ENCODE assay signal across 12 cellular contexts in the genomic region with DNA sequence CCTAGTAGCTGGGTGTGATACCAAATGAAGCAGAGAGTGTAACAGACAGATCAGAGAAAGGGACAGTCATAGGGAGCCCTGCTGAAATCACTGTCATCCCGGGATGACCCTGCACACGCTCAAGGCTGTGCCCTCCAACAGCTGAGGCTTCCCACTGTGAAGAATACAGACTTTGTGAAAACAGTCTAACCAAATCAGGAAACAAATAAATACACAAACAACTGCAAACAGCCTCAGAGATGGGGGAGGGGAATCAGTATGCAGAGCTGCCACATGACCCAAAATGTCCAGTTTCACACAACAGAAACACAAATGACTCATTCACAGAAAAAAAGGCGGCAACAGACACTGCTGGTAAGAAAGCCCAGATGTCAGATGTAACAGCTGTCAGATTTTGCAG.
DNase-seq lines count a peak whose midpoint lies in the region; ATAC-seq and TF ChIP-seq lines count a peak whose summit lies in the region.
"Had no signal": no experiment of that assay in that cellular context is flagged by ENCODE, and none has a peak within 500 bp of the region (broad histone marks: within the 10 kb centered on the region; RNA-seq: fewer than 3 reads in every experiment).

No MANE protein-coding gene starts in this region.

- no peak overlapping the region for H3K9ac ChIP-seq in SK-N-SH

- TF ChIP-seq POLR2A in uterus (IDR thresholded peaks at IDR 0.05): no peak

- 29% methylated on average over 3 of the region's 3 CpGs for WGBS in SK-N-SH (ENCODE audit: low lambda C conversion rate)

- intact Hi-C loops in uterus (cut with DNase I; ENCODE audit: low total_unique reads): no loop called here

- TF ChIP-seq CTCF in SK-N-SH (IDR thresholded peaks at IDR 0.05) (no peak), uterus (IDR thresholded peaks at IDR 0.05) (no peak)

- CTCF ChIA-PET in SK-N-SH (lab: Yijun Ruan, JAX): interaction anchor here (0.9 kb wide), 1 partner anchor 76 kb away, joined by 3 read pairs; no protein-coding TSS in a partner anchor

- no peaks in the 10 kb centered on the region for H3F3A ChIP-seq in SK-N-SH (replicated peaks; ENCODE audit: insufficient read depth)

- H3K36me3 ChIP-seq in SK-N-SH (replicated peaks in 1 of 2; ENCODE audit: control insufficient read depth in 1 of 2, insufficient read depth in 2 of 2, low read length in 1 of 2) (no peaks in the 10 kb centered on the region), uterus (no peaks in the 10 kb centered on the region)

- no peak overlapping the region; a peak in 1 of 4 replicates for H3K27ac ChIP-seq in SK-N-SH (ENCODE audit: low read depth in 2 of 2, low read length in 1 of 2)
- peak overlapping the region; percentile 35 to 37 for H3K27ac ChIP-seq in uterus
- H3K27ac ChIP-seq: foreskin keratinocyte had no signal

- TF ChIP-seq EP300 in SK-N-SH (IDR thresholded peaks at IDR 0.05; ENCODE audit: borderline replicate concordance in 1 of 2, low read depth in 1 of 2, low read length in 1 of 2): no peak

- ATAC-seq in SK-N-SH treated with all-trans-retinoic acid at 6 μM for 48 hours: no peak
- ATAC-seq in GM21367 (IDR thresholded peaks at IDR 0.05; ENCODE audit: unreplicated experiment): no peak
- ATAC-seq in HG02759 (IDR thresholded peaks at IDR 0.05; ENCODE audit: unreplicated experiment): no peak
- ATAC-seq: foreskin keratinocyte; stimulated activated naive CD8-positive, alpha-beta T cell treated with anti-CD3 and anti-CD28 coated beads, Interleukin-15, Interleukin-2, amounts not matched to agents 100 U/mL and 50 U/mL, for 24 hours had no signal

- no peak for TF ChIP-seq RAD21 in SK-N-SH (IDR thresholded peaks at IDR 0.05; ENCODE audit: low read length)

- H3K4me2 ChIP-seq in SK-N-SH: no peak overlapping the region

- H3K79me2 ChIP-seq in SK-N-SH (ENCODE audit: insufficient read depth): no peaks in the 10 kb centered on the region

- DNase-seq in SK-N-SH (peak; percentile 27), fibroblast of peridontal ligament (ENCODE audit: extremely low read depth) (peak; percentile 81), midbrain (lab: John Stamatoyannopoulos, UW) (peak; percentile 75), uterus (peak in 1 of 2 donors; percentile 14), occipital lobe (lab: John Stamatoyannopoulos, UW) (no peak)
- DNase-seq: ACHN; foreskin keratinocyte; NCI-H524 treated with DMSO at 0.1 percent for 48 hours; stimulated activated naive CD8-positive, alpha-beta T cell treated with anti-CD3 and anti-CD28 coated beads, Interleukin-15, Interleukin-2, amounts not matched to agents 100 U/mL and 50 U/mL, for 24 hours had no signal

- POLR2A ChIA-PET in SK-N-SH (lab: Yijun Ruan, JAX): no interaction called here

- H3K9me2 ChIP-seq in SK-N-SH: no peaks in the 10 kb centered on the region

- H3K27me3 ChIP-seq in SK-N-SH (ENCODE audit: insufficient read depth) (no peaks in the 10 kb centered on the region), uterus (no peaks in the 10 kb centered on the region)
- H3K27me3 ChIP-seq: foreskin keratinocyte had no signal

- no peak overlapping the region for H2AFZ ChIP-seq in SK-N-SH (ENCODE audit: low read depth)

- H3K9me3 ChIP-seq in SK-N-SH (no peaks in the 10 kb centered on the region), uterus (no peaks in the 10 kb centered on the region)

- H3K4me3 ChIP-seq in SK-N-SH (ENCODE audit: low read depth in 2 of 2, low read length in 1 of 2) (no peak overlapping the region), uterus (no peak overlapping the region)

- H3K4me1 ChIP-seq in SK-N-SH (ENCODE audit: control insufficient read depth in 1 of 2, insufficient read depth in 2 of 2, low read depth in 1 of 2, low read length in 1 of 2) (peaks cover 0 to 7% of the 10 kb centered on the region in 2 experiments; a peak in 1 of 4 replicates), uterus (no peaks in the 10 kb centered on the region)
- H3K4me1 ChIP-seq: foreskin keratinocyte had no signal

- no peaks in the 10 kb centered on the region for H4K20me1 ChIP-seq in SK-N-SH (ENCODE audit: insufficient read depth)

TF ChIP-seq in SK-N-SH, 30 proteins besides CTCF, POLR2A, EP300 and RAD21 (continues in another document):
- TF ChIP-seq EZH2phosphoT487 (IDR thresholded peaks at IDR 0.05; ENCODE audit: borderline replicate concordance, low read depth): no peak
- TF ChIP-seq MEF2A (IDR thresholded peaks at IDR 0.05; ENCODE audit: borderline replicate concordance, low read depth): no peak
- no peak for TF ChIP-seq NRF1 (IDR thresholded peaks at IDR 0.05; ENCODE audit: low read depth, low read length)
- no peak for TF ChIP-seq SMC3 (IDR thresholded peaks at IDR 0.05; ENCODE audit: low read depth, low read length)
- TF ChIP-seq NFIC (IDR thresholded peaks at IDR 0.05; ENCODE audit: borderline replicate concordance): no peak
- TF ChIP-seq ELF1 (IDR thresholded peaks at IDR 0.05): no peak
- TF ChIP-seq, protein P1, sequence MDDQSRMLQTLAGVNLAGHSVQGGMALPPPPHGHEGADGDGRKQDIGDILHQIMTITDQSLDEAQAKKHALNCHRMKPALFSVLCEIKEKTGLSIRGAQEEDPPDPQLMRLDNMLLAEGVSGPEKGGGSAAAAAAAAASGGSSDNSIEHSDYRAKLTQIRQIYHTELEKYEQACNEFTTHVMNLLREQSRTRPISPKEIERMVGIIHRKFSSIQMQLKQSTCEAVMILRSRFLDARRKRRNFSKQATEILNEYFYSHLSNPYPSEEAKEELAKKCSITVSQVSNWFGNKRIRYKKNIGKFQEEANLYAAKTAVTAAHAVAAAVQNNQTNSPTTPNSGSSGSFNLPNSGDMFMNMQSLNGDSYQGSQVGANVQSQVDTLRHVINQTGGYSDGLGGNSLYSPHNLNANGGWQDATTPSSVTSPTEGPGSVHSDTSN (IDR thresholded peaks at IDR 0.05): no peak
- TF ChIP-seq, protein P2, sequence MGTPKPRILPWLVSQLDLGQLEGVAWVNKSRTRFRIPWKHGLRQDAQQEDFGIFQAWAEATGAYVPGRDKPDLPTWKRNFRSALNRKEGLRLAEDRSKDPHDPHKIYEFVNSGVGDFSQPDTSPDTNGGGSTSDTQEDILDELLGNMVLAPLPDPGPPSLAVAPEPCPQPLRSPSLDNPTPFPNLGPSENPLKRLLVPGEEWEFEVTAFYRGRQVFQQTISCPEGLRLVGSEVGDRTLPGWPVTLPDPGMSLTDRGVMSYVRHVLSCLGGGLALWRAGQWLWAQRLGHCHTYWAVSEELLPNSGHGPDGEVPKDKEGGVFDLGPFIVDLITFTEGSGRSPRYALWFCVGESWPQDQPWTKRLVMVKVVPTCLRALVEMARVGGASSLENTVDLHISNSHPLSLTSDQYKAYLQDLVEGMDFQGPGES (IDR thresholded peaks at IDR 0.05; ENCODE audit: low read depth, low read length): no peak

TF ChIP-seq in SK-N-SH treated with all-trans-retinoic acid at 6 μM for 48 hours, 23 proteins besides CTCF, POLR2A, EP300 and RAD21 (continues in another document):
- TF ChIP-seq, protein P3, sequence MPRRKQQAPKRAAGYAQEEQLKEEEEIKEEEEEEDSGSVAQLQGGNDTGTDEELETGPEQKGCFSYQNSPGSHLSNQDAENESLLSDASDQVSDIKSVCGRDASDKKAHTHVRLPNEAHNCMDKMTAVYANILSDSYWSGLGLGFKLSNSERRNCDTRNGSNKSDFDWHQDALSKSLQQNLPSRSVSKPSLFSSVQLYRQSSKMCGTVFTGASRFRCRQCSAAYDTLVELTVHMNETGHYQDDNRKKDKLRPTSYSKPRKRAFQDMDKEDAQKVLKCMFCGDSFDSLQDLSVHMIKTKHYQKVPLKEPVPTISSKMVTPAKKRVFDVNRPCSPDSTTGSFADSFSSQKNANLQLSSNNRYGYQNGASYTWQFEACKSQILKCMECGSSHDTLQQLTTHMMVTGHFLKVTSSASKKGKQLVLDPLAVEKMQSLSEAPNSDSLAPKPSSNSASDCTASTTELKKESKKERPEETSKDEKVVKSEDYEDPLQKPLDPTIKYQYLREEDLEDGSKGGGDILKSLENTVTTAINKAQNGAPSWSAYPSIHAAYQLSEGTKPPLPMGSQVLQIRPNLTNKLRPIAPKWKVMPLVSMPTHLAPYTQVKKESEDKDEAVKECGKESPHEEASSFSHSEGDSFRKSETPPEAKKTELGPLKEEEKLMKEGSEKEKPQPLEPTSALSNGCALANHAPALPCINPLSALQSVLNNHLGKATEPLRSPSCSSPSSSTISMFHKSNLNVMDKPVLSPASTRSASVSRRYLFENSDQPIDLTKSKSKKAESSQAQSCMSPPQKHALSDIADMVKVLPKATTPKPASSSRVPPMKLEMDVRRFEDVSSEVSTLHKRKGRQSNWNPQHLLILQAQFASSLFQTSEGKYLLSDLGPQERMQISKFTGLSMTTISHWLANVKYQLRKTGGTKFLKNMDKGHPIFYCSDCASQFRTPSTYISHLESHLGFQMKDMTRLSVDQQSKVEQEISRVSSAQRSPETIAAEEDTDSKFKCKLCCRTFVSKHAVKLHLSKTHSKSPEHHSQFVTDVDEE (CRISPR knock-in tag; IDR thresholded peaks at IDR 0.05): no peak
- no peak for TF ChIP-seq ZNF8 (CRISPR knock-in tag; IDR thresholded peaks at IDR 0.05)
- TF ChIP-seq ZNF70 (CRISPR knock-in tag; IDR thresholded peaks at IDR 0.05): no peak
- no peak for TF ChIP-seq ZC3H10 (CRISPR knock-in tag; IDR thresholded peaks at IDR 0.05)
- no peak for TF ChIP-seq BACH2 (CRISPR knock-in tag; IDR thresholded peaks at IDR 0.05; ENCODE audit: borderline replicate concordance)
- TF ChIP-seq OSR1 (CRISPR knock-in tag; IDR thresholded peaks at IDR 0.05): no peak
- no peak for TF ChIP-seq PPARA (CRISPR knock-in tag; IDR thresholded peaks at IDR 0.05; ENCODE audit: borderline replicate concordance)
- no peak for TF ChIP-seq ARNTL (CRISPR knock-in tag; IDR thresholded peaks at IDR 0.05; ENCODE audit: borderline replicate concordance, low read depth)
- TF ChIP-seq SNAI2 (CRISPR knock-in tag; IDR thresholded peaks at IDR 0.05): no peak
- TF ChIP-seq, protein P4, sequence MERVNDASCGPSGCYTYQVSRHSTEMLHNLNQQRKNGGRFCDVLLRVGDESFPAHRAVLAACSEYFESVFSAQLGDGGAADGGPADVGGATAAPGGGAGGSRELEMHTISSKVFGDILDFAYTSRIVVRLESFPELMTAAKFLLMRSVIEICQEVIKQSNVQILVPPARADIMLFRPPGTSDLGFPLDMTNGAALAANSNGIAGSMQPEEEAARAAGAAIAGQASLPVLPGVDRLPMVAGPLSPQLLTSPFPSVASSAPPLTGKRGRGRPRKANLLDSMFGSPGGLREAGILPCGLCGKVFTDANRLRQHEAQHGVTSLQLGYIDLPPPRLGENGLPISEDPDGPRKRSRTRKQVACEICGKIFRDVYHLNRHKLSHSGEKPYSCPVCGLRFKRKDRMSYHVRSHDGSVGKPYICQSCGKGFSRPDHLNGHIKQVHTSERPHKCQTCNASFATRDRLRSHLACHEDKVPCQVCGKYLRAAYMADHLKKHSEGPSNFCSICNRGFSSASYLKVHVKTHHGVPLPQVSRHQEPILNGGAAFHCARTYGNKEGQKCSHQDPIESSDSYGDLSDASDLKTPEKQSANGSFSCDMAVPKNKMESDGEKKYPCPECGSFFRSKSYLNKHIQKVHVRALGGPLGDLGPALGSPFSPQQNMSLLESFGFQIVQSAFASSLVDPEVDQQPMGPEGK (CRISPR knock-in tag; IDR thresholded peaks at IDR 0.05; ENCODE audit: borderline replicate concordance): no peak
- no peak for TF ChIP-seq RARB (CRISPR knock-in tag; IDR thresholded peaks at IDR 0.05)
- no peak for TF ChIP-seq ZNF565 (CRISPR knock-in tag; conservative IDR thresholded peaks at IDR 0.05; ENCODE audit: low read depth)
- no peak for TF ChIP-seq ISL1 (CRISPR knock-in tag; IDR thresholded peaks at IDR 0.05)

Comparison
In these comparisons a context has a peak if more than half of its experiments do, and no peak if none do; other contexts are left out.
1. H3K27ac ChIP-seq: peak in uterus (2 of 2); none in SK-N-SH (0 of 2).